11 cellular contexts compared by ENCODE assay signal in the genomic region with DNA sequence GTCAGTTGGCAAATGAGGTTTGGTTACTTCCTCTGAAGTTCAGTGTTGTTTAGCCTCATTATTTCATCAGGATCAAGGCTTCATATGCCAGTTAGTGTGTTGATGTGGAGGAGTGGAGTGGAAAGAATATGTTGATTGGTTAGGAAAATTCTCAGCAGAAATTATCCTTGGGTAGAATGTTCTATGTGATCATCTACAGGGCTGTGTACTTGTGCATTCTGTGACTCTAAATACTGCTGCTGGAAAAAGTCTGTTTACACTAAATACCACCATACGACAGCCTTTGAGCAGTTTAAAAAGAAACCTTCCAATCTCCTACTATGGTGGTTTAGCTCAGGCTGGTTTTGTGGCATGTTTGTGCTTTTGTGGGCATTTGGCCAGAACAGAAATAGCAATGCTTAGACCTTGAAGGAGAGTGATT. TPM values are rescaled to one million over a fixed set of nuclear protein-coding genes. Genes with fewer than 3 reads are reported as not detected.
A peak's percentile ranks its signal among the peaks of the same experiment; 100 is the strongest.
DNase-seq lines count a peak whose midpoint lies in the region; ATAC-seq and TF ChIP-seq lines count a peak whose summit lies in the region.
"Had no signal": no experiment of that assay in that cellular context is flagged by ENCODE, and none has a peak within 500 bp of the region (broad histone marks: within the 10 kb centered on the region; RNA-seq: fewer than 3 reads in every experiment).

No MANE protein-coding gene starts in this region.

- no peak for TF ChIP-seq CTCF in upper lobe of left lung (IDR thresholded peaks at IDR 0.05)

- intact Hi-C loops in left colon (cut with DNase I, micrococcal nuclease), result no loop called here

- H3K27me3 Mint-ChIP-seq in activated T-cell treated with anti-CD3 and anti-CD28 coated beads, Interleukin-2, amount 50 U/mL, for 72 hours (ENCODE audit: low read depth), result no peaks in the 10 kb centered on the region
- H3K27me3 Mint-ChIP-seq in activated T-helper 17 cell treated with anti-CD3 and anti-CD28 coated beads, Interleukin-2, amount 50 U/mL, for 72 hours, result no peaks in the 10 kb centered on the region

- TF ChIP-seq EP300 in upper lobe of left lung (IDR thresholded peaks at IDR 0.05), result no peak

- peaks cover 78% of the 10 kb centered on the region for H3K4me1 Mint-ChIP-seq in activated T-cell treated with anti-CD3 and anti-CD28 coated beads, Interleukin-2, amount 50 U/mL, for 72 hours (ENCODE audit: low read depth)
- H3K4me1 Mint-ChIP-seq in activated T-helper 17 cell treated with anti-CD3 and anti-CD28 coated beads, Interleukin-2, amount 50 U/mL, for 72 hours, result peaks cover 54% of the 10 kb centered on the region

- peaks cover 3 to 24% of the 10 kb centered on the region in 2 donors for H3K36me3 Mint-ChIP-seq in activated T-cell treated with anti-CD3 and anti-CD28 coated beads, Interleukin-2, amount 50 U/mL, for 72 hours (ENCODE audit: insufficient read depth in 2 of 2)
- H3K36me3 Mint-ChIP-seq in activated T-helper 17 cell treated with anti-CD3 and anti-CD28 coated beads, Interleukin-2, amount 50 U/mL, for 72 hours (ENCODE audit: low read depth), result peaks cover 67% of the 10 kb centered on the region

- peak overlapping the region; percentile 56 to 60 for H3K4me3 Mint-ChIP-seq in activated T-cell treated with anti-CD3 and anti-CD28 coated beads, Interleukin-2, amount 50 U/mL, for 72 hours
- peak overlapping the region; percentile 53 for H3K4me3 Mint-ChIP-seq in activated T-helper 17 cell treated with anti-CD3 and anti-CD28 coated beads, Interleukin-2, amount 50 U/mL, for 72 hours

- no peak overlapping the region for H3K4me3 ChIP-seq in upper lobe of left lung
- H3K4me3 ChIP-seq: SJCRH30 had no signal

- H3K36me3 ChIP-seq in upper lobe of left lung, result peaks cover 0 to 12% (median 0%) of the 10 kb centered on the region in 4 donors

- H3K4me1 ChIP-seq in upper lobe of left lung, result peaks cover 21 to 62% (median 51%) of the 10 kb centered on the region in 4 donors
- H3K4me1 ChIP-seq: SJCRH30 had no signal

- H3K9me3 ChIP-seq in upper lobe of left lung, result no peaks in the 10 kb centered on the region
- H3K9me3 ChIP-seq: SJCRH30 had no signal

- H3K27me3 ChIP-seq in upper lobe of left lung, result no peaks in the 10 kb centered on the region
- H3K27me3 ChIP-seq: SJCRH30 had no signal

- H3K27ac Mint-ChIP-seq in activated T-cell treated with anti-CD3 and anti-CD28 coated beads, Interleukin-2, amount 50 U/mL, for 72 hours, result peak overlapping the region; percentile 66
- H3K27ac Mint-ChIP-seq in activated T-helper 17 cell treated with anti-CD3 and anti-CD28 coated beads, Interleukin-2, amount 50 U/mL, for 72 hours, result peak overlapping the region; percentile 60

- peak overlapping the region; percentile 7 to 79 (median 72) for H3K27ac ChIP-seq in upper lobe of left lung
- H3K27ac ChIP-seq: SJCRH30 had no signal

- WGBS in upper lobe of left lung, 2 donors, result 31% methylated on average over 1 of the region's 1 CpG

- no peak for TF ChIP-seq POLR2A in upper lobe of left lung (IDR thresholded peaks at IDR 0.05)

- ATAC-seq in activated T-cell treated with anti-CD3 and anti-CD28 coated beads, Interleukin-2, amount 50 U/mL, for 72 hours (replicated peaks in 1 of 2), result no peak
- no peak for ATAC-seq in activated T-helper 17 cell treated with anti-CD3 and anti-CD28 coated beads, Interleukin-2, amount 50 U/mL, for 72 hours (replicated peaks)
- ATAC-seq in left colon (peak; percentile 11), upper lobe of left lung (ENCODE audit: low FRiP score in 2 of 2) (no peak), GM19452 (IDR thresholded peaks at IDR 0.05; ENCODE audit: unreplicated experiment) (no peak), GM21423 (IDR thresholded peaks at IDR 0.05; ENCODE audit: unreplicated experiment) (no peak)

- no peaks in the 10 kb centered on the region for H3K9me3 Mint-ChIP-seq in activated T-cell treated with anti-CD3 and anti-CD28 coated beads, Interleukin-2, amount 50 U/mL, for 72 hours
- no peaks in the 10 kb centered on the region for H3K9me3 Mint-ChIP-seq in activated T-helper 17 cell treated with anti-CD3 and anti-CD28 coated beads, Interleukin-2, amount 50 U/mL, for 72 hours

- DNase-seq in activated T-cell treated with anti-CD3 and anti-CD28 coated beads, Interleukin-2, amount 50 U/mL, for 72 hours, result no peak
- DNase-seq in activated T-cell treated with anti-CD3 and anti-CD28 coated beads for 4 hours (no peak), left colon (no peak), upper lobe of left lung (no peak), SKM-1 treated with dmso at 0.1 percent for 144 hours (lab: John Stamatoyannopoulos, UW; ENCODE audit: unreplicated experiment) (no peak)
- DNase-seq: central memory CD4-positive, alpha-beta T cell; stimulated activated CD8-positive, alpha-beta memory T cell treated with anti-CD3 and anti-CD28 coated beads, Interleukin-4, amount 100 ng/mL, for 48 hours had no signal

RNA-seq across cellular contexts. Expression of gene CAB39, which starts 25.8 kb away (rescaled TPM):
- 100 to 1,000 TPM; 130 to 149 TPM for total RNA-seq in activated T-cell treated with anti-CD3 and anti-CD28 coated beads, Interleukin-2, amount 50 U/mL, for 72 hours
- total RNA-seq in activated T-helper 17 cell treated with anti-CD3 and anti-CD28 coated beads, Interleukin-2, amount 50 U/mL, for 72 hours, result 100 to 1,000 TPM in 1 of 2 donors, 10 to 100 TPM in 1; 93.3 to 137 TPM
- 100 to 1,000 TPM; 116 to 143 TPM for total RNA-seq in left colon
- 100 to 1,000 TPM in 1 of 6 donors, 10 to 100 TPM in 5; 56.5 to 125 (median 76.7) TPM for total RNA-seq in upper lobe of left lung
